In genomic region chrX:17692709-17693346, GRCh38 we compare ENCODE assay signal across 14 cellular contexts. TPM values are rescaled to one million over a fixed set of nuclear protein-coding genes. Genes with fewer than 3 reads are reported as not detected.
DNase-seq lines count a peak whose midpoint lies in the region; ATAC-seq and TF ChIP-seq lines count a peak whose summit lies in the region.
"Had no signal": no experiment of that assay in that cellular context is flagged by ENCODE, and none has a peak within 500 bp of the region (broad histone marks: within the 10 kb centered on the region; RNA-seq: fewer than 3 reads in every experiment).

No MANE protein-coding gene starts in this region.

- peak; percentile 85 for DNase-seq in DMS 273 (lab: John Stamatoyannopoulos, UW; ENCODE audit: unreplicated experiment)
- DNase-seq in DMS 273 treated with DMSO at 0.1 percent for 48 hours (lab: John Stamatoyannopoulos, UW): no peak
- DNase-seq in LHCN-M2 (ENCODE audit: low read depth): peak; percentile 67
- DNase-seq in WERI-Rb-1: peak; percentile 68
- DNase-seq in kidney tubule cell (ENCODE audit: low spot score): peak; percentile 73
- no peak for DNase-seq in T-helper 17 cell
- DNase-seq: substantia nigra had no signal

- H3K27ac ChIP-seq in WERI-Rb-1: no peak overlapping the region
- H3K27ac ChIP-seq: 22Rv1 had no signal

- H3K36me3 ChIP-seq in WERI-Rb-1: no peaks in the 10 kb centered on the region

- no peak for TF ChIP-seq CTCF in WERI-Rb-1 (IDR thresholded peaks at IDR 0.05; ENCODE audit: low read depth, low read length)

- peaks cover 5% of the 10 kb centered on the region for H3K27me3 ChIP-seq in WERI-Rb-1 (ENCODE audit: insufficient read depth, low read depth, severe bottlenecking)

- H3K4me1 Mint-ChIP-seq in T-helper 17 cell: no peaks in the 10 kb centered on the region

- no peak overlapping the region for H3K4me3 ChIP-seq in WERI-Rb-1 (ENCODE audit: low read depth, low read length)
- H3K4me3 ChIP-seq: lung, smooth muscle cell had no signal

- ATAC-seq in T-helper 17 cell: no peak
- ATAC-seq in GM21786 (IDR thresholded peaks at IDR 0.05; ENCODE audit: unreplicated experiment): no peak
- no peak for ATAC-seq in HG03460 (IDR thresholded peaks at IDR 0.05; ENCODE audit: unreplicated experiment)
- ATAC-seq: HCT116 had no signal

- no peaks in the 10 kb centered on the region for H3K36me3 Mint-ChIP-seq in T-helper 17 cell (ENCODE audit: low read depth)

- no peak overlapping the region for H3K27ac Mint-ChIP-seq in T-helper 17 cell
- H3K27ac Mint-ChIP-seq: activated T-helper 2 cell treated with anti-CD3 and anti-CD28 coated beads, Interferon-gamma antibody, Interleukin-2, Interleukin-4, amounts not matched to agents 10 μg/mL and 5 μg/mL and 100 μg/mL, durations not matched to agents 14 hours and 24 hours and 36 hours had no signal

- H3K4me3 Mint-ChIP-seq in T-helper 17 cell: no peak overlapping the region

- no peaks in the 10 kb centered on the region for H3K9me3 ChIP-seq in WERI-Rb-1 (ENCODE audit: severe bottlenecking)
- H3K9me3 ChIP-seq in T-helper 17 cell (ENCODE audit: control insufficient read depth, low read length, poor library complexity, severe bottlenecking): no peaks in the 10 kb centered on the region

- H3K27me3 Mint-ChIP-seq in T-helper 17 cell: no peaks in the 10 kb centered on the region

RNA-seq across cellular contexts. Expression of gene SCML1, which starts 44.5 kb away (rescaled TPM):
- total RNA-seq in LHCN-M2 (2014; rRNA removed) (8.3 and 11.0 TPM in 2 replicates), T-helper 17 cell (10 to 100 TPM in 1 of 2 donors, 1 to 10 TPM in 1; 9.9 to 11.8 TPM)
- polyA plus RNA-seq in LHCN-M2 (2012): 2.9 TPM

Comparison
In these comparisons a context has a peak if more than half of its experiments do, and no peak if none do; other contexts are left out.
1. DNase-seq: peak in DMS 273 (single experiment), LHCN-M2 (single experiment), WERI-Rb-1 (single experiment) and kidney tubule cell (single experiment); none in DMS 273 treated with DMSO at 0.1 percent for 48 hours (single experiment) and T-helper 17 cell (0 of 3).